ENCODE assay signal across 22 cellular contexts in genomic region chr20:46789339-46789984, GRCh38.
"Had no signal": no experiment of that assay in that cellular context is flagged by ENCODE, and none has a peak within 500 bp of the region (broad histone marks: within the 10 kb centered on the region; RNA-seq: fewer than 3 reads in every experiment).

No MANE protein-coding gene starts in this region.

- H3K36me3 ChIP-seq: breast epithelium, MG63 had no signal

- H3K4me3 Mint-ChIP-seq: activated CD4-positive, alpha-beta memory T cell treated with anti-CD3 and anti-CD28 coated beads, Interleukin-2, amount 10 ng/mL, durations not matched to agents 7 days and 5 days; activated CD4-positive, alpha-beta T cell treated with anti-CD3 and anti-CD28 coated beads for 36 hours; activated naive CD4-positive, alpha-beta T cell treated with anti-CD3 and anti-CD28 coated beads, Interleukin-2, amount 50 U/mL, for 24 hours; activated T-cell treated with anti-CD3 and anti-CD28 coated beads, Interleukin-2, amount 50 U/mL, for 72 hours; T-cell had no signal

- H3K9me3 Mint-ChIP-seq: activated CD4-positive, alpha-beta memory T cell treated with anti-CD3 and anti-CD28 coated beads, Interleukin-2, amount 10 ng/mL, durations not matched to agents 7 days and 5 days; activated naive CD4-positive, alpha-beta T cell treated with anti-CD3 and anti-CD28 coated beads, Interleukin-2, amount 50 U/mL, for 24 hours; activated T-cell treated with anti-CD3 and anti-CD28 coated beads, Interleukin-2, amount 50 U/mL, for 72 hours; T-cell had no signal

- H3K36me3 Mint-ChIP-seq: activated naive CD4-positive, alpha-beta T cell treated with anti-CD3 and anti-CD28 coated beads, Interleukin-2, amount 50 U/mL, for 24 hours; T-cell had no signal

- H3K4me1 ChIP-seq: breast epithelium had no signal

- H3K27me3 ChIP-seq: breast epithelium, MG63 had no signal

- H3K27ac Mint-ChIP-seq: activated CD4-positive, alpha-beta memory T cell treated with anti-CD3 and anti-CD28 coated beads, Interleukin-2, amount 10 ng/mL, durations not matched to agents 7 days and 5 days; activated CD4-positive, alpha-beta T cell treated with anti-CD3 and anti-CD28 coated beads for 36 hours; activated naive CD4-positive, alpha-beta T cell treated with anti-CD3 and anti-CD28 coated beads, Interleukin-2, amount 50 U/mL, for 24 hours; activated T-cell treated with anti-CD3 and anti-CD28 coated beads, Interleukin-2, amount 50 U/mL, for 72 hours; T-cell had no signal

- H3K9me3 ChIP-seq: breast epithelium, MG63 had no signal

- DNase-seq: activated CD4-positive, alpha-beta memory T cell treated with anti-CD3 and anti-CD28 coated beads, Interleukin-2, amount 10 ng/mL, durations not matched to agents 7 days and 5 days; activated CD4-positive, alpha-beta T cell treated with anti-CD3 and anti-CD28 coated beads for 36 hours; activated CD4-positive, alpha-beta T cell treated with anti-CD3 and anti-CD28 coated beads, Interleukin-2, amount 50 U/mL, for 1 hour; activated CD4-positive, CD25-positive, alpha-beta regulatory T cell; activated T-cell treated with anti-CD3 and anti-CD28 coated beads, Interleukin-2, amount 50 U/mL, for 72 hours; aorta; central memory CD4-positive, alpha-beta T cell; MG63; MV-4-11; NCI-H1092 treated with DMSO at 0.1 percent for 48 hours; NCI-H1417 treated with DMSO at 0.1 percent for 48 hours; NCI-H187; NCI-H2081; NCI-H446 treated with DMSO at 0.1 percent for 48 hours; NCI-H524 treated with DMSO at 0.1 percent for 48 hours; NCI-H748 treated with DMSO at 0.1 percent for 48 hours; T-cell; T-helper 2 cell had no signal

- H3K27ac ChIP-seq: breast epithelium, SK-N-MC, VCaP had no signal

- H3K4me1 Mint-ChIP-seq: activated CD4-positive, alpha-beta memory T cell treated with anti-CD3 and anti-CD28 coated beads, Interleukin-2, amount 10 ng/mL, durations not matched to agents 7 days and 5 days; activated CD4-positive, alpha-beta T cell treated with anti-CD3 and anti-CD28 coated beads for 36 hours; activated naive CD4-positive, alpha-beta T cell treated with anti-CD3 and anti-CD28 coated beads, Interleukin-2, amount 50 U/mL, for 24 hours; T-cell had no signal

- H3K4me3 ChIP-seq: breast epithelium, MG63, SK-N-MC had no signal
